In genomic region chr2:208315081-208315788, GRCh38 we compare ENCODE assay signal across 9 cellular contexts. TPM values are rescaled to one million over a fixed set of nuclear protein-coding genes. Genes with fewer than 3 reads are reported as not detected.
A peak's percentile ranks its signal among the peaks of the same experiment; 100 is the strongest.
DNase-seq lines count a peak whose midpoint lies in the region; ATAC-seq and TF ChIP-seq lines count a peak whose summit lies in the region.
"Had no signal": no experiment of that assay in that cellular context is flagged by ENCODE, and none has a peak within 500 bp of the region (broad histone marks: within the 10 kb centered on the region; RNA-seq: fewer than 3 reads in every experiment).

No MANE protein-coding gene starts in this region.

- H3K79me2 ChIP-seq in PC-9 (ENCODE audit: low read depth): no peaks in the 10 kb centered on the region

- intact Hi-C loops in activated CD4-positive, alpha-beta memory T cell treated with anti-CD3 and anti-CD28 coated beads for 36 hours (cut with micrococcal nuclease): no loop called here
- intact Hi-C loops in activated T-helper 2 cell treated with anti-CD3 and anti-CD28 coated beads, Interferon-gamma antibody, Interleukin-2, Interleukin-4, amounts not matched to agents 10 μg/mL and 5 μg/mL and 100 μg/mL, durations not matched to agents 14 hours and 24 hours and 36 hours (cut with micrococcal nuclease): no loop called here
- intact Hi-C loops in PC-9 (cut with micrococcal nuclease; ENCODE audit: unreplicated experiment): no loop called here

- H3K4me3 Mint-ChIP-seq in activated CD4-positive, alpha-beta memory T cell treated with anti-CD3 and anti-CD28 coated beads for 36 hours: no peak overlapping the region
- no peak overlapping the region for H3K4me3 Mint-ChIP-seq in activated CD4-positive, alpha-beta memory T cell treated with anti-CD3 and anti-CD28 coated beads, Interleukin-2, amount 10 ng/mL, durations not matched to agents 7 days and 5 days
- H3K4me3 Mint-ChIP-seq in activated T-helper 2 cell treated with anti-CD3 and anti-CD28 coated beads, Interferon-gamma antibody, Interleukin-2, Interleukin-4, amounts not matched to agents 10 μg/mL and 5 μg/mL and 100 μg/mL, durations not matched to agents 14 hours and 24 hours and 36 hours (ENCODE audit: low read depth): peak overlapping the region; percentile 31
- H3K4me3 Mint-ChIP-seq in stimulated activated naive CD8-positive, alpha-beta T cell treated with anti-CD3 and anti-CD28 coated beads, Interleukin-15, Interleukin-2, amounts not matched to agents 100 ng/mL and 50 ng/mL, for 24 hours: peak overlapping the region; percentile 32

- no peaks in the 10 kb centered on the region for H3K9me2 ChIP-seq in PC-9 (ENCODE audit: insufficient read depth)

- H3F3A ChIP-seq in PC-9 (ENCODE audit: insufficient read depth, low read depth): no peaks in the 10 kb centered on the region

- H3K27me3 Mint-ChIP-seq in activated CD4-positive, alpha-beta memory T cell treated with anti-CD3 and anti-CD28 coated beads for 36 hours: no peaks in the 10 kb centered on the region
- no peaks in the 10 kb centered on the region for H3K27me3 Mint-ChIP-seq in activated CD4-positive, alpha-beta memory T cell treated with anti-CD3 and anti-CD28 coated beads, Interleukin-2, amount 10 ng/mL, durations not matched to agents 7 days and 5 days
- no peaks in the 10 kb centered on the region for H3K27me3 Mint-ChIP-seq in activated T-helper 2 cell treated with anti-CD3 and anti-CD28 coated beads, Interferon-gamma antibody, Interleukin-2, Interleukin-4, amounts not matched to agents 10 μg/mL and 5 μg/mL and 100 μg/mL, durations not matched to agents 14 hours and 24 hours and 36 hours (ENCODE audit: low read depth)
- H3K27me3 Mint-ChIP-seq in stimulated activated naive CD8-positive, alpha-beta T cell treated with anti-CD3 and anti-CD28 coated beads, Interleukin-15, Interleukin-2, amounts not matched to agents 100 ng/mL and 50 ng/mL, for 24 hours: no peaks in the 10 kb centered on the region

- ATAC-seq in HG02943 (IDR thresholded peaks at IDR 0.05; ENCODE audit: low read depth, unreplicated experiment): peak; percentile 57

- peaks cover 26% of the 10 kb centered on the region for H3K4me1 Mint-ChIP-seq in activated CD4-positive, alpha-beta memory T cell treated with anti-CD3 and anti-CD28 coated beads for 36 hours (ENCODE audit: low read depth)
- H3K4me1 Mint-ChIP-seq in activated CD4-positive, alpha-beta memory T cell treated with anti-CD3 and anti-CD28 coated beads, Interleukin-2, amount 10 ng/mL, durations not matched to agents 7 days and 5 days: peaks cover 20% of the 10 kb centered on the region
- peaks cover 36% of the 10 kb centered on the region for H3K4me1 Mint-ChIP-seq in activated T-helper 2 cell treated with anti-CD3 and anti-CD28 coated beads, Interferon-gamma antibody, Interleukin-2, Interleukin-4, amounts not matched to agents 10 μg/mL and 5 μg/mL and 100 μg/mL, durations not matched to agents 14 hours and 24 hours and 36 hours (ENCODE audit: low read depth)
- H3K4me1 Mint-ChIP-seq in stimulated activated naive CD8-positive, alpha-beta T cell treated with anti-CD3 and anti-CD28 coated beads, Interleukin-15, Interleukin-2, amounts not matched to agents 100 ng/mL and 50 ng/mL, for 24 hours (ENCODE audit: low read depth): peaks cover 45% of the 10 kb centered on the region

- TF ChIP-seq CTCF in PC-9 (conservative IDR thresholded peaks at IDR 0.05): no peak

- no peaks in the 10 kb centered on the region for H4K20me1 ChIP-seq in PC-9 (ENCODE audit: insufficient read depth)

- 0 out of 2 replicates have a peak, but pooled peaks cover 4% of the 10 kb centered on the region for H3K36me3 ChIP-seq in PC-9 (ENCODE audit: low read depth)

- H2AFZ ChIP-seq in PC-9: no peak overlapping the region

- POLR2A ChIA-PET in activated CD4-positive, alpha-beta memory T cell treated with anti-CD3 and anti-CD28 coated beads for 36 hours (lab: Charles Lee): interaction anchor here (0.9 kb wide), 1 partner anchor 14 kb away, joined by 4 read pairs; no protein-coding TSS in a partner anchor
- POLR2A ChIA-PET in activated CD4-positive, alpha-beta memory T cell treated with anti-CD3 and anti-CD28 coated beads, Interleukin-2, amount 10 ng/mL, durations not matched to agents 7 days and 5 days (lab: Charles Lee): no interaction called here
- POLR2A ChIA-PET in PC-9 (lab: Charles Lee; ENCODE audit: unreplicated experiment): no interaction called here

- CTCF ChIA-PET in activated CD4-positive, alpha-beta memory T cell treated with anti-CD3 and anti-CD28 coated beads for 36 hours (lab: Charles Lee): interaction anchor here (0.7 kb wide), 1 partner anchor 72 kb away, joined by 3 read pairs; no protein-coding TSS in a partner anchor
- CTCF ChIA-PET in activated CD4-positive, alpha-beta memory T cell treated with anti-CD3 and anti-CD28 coated beads, Interleukin-2, amount 10 ng/mL, durations not matched to agents 7 days and 5 days (lab: Charles Lee): no interaction called here
- CTCF ChIA-PET in PC-9 (lab: Charles Lee): no interaction called here

- no TSS peak for BruUV-seq in PC-9 (replicated peaks; lab: Mats Ljungman, UMichigan)

- no peaks in the 10 kb centered on the region for H3K4me1 ChIP-seq in PC-9 (replicated peaks; ENCODE audit: insufficient read depth)

- no peaks in the 10 kb centered on the region for H3K9me3 Mint-ChIP-seq in activated CD4-positive, alpha-beta memory T cell treated with anti-CD3 and anti-CD28 coated beads for 36 hours
- H3K9me3 Mint-ChIP-seq in activated CD4-positive, alpha-beta memory T cell treated with anti-CD3 and anti-CD28 coated beads, Interleukin-2, amount 10 ng/mL, durations not matched to agents 7 days and 5 days: no peaks in the 10 kb centered on the region
- H3K9me3 Mint-ChIP-seq in activated T-helper 2 cell treated with anti-CD3 and anti-CD28 coated beads, Interferon-gamma antibody, Interleukin-2, Interleukin-4, amounts not matched to agents 10 μg/mL and 5 μg/mL and 100 μg/mL, durations not matched to agents 14 hours and 24 hours and 36 hours: no peaks in the 10 kb centered on the region
- H3K9me3 Mint-ChIP-seq in stimulated activated naive CD8-positive, alpha-beta T cell treated with anti-CD3 and anti-CD28 coated beads, Interleukin-15, Interleukin-2, amounts not matched to agents 100 ng/mL and 50 ng/mL, for 24 hours: no peaks in the 10 kb centered on the region

- no peak overlapping the region for H3K4me2 ChIP-seq in PC-9

- DNase-seq in activated CD4-positive, alpha-beta memory T cell treated with anti-CD3 and anti-CD28 coated beads for 36 hours: no peak
- no peak for DNase-seq in activated CD4-positive, alpha-beta memory T cell treated with anti-CD3 and anti-CD28 coated beads, Interleukin-2, amount 10 ng/mL, durations not matched to agents 7 days and 5 days
- DNase-seq in activated T-helper 2 cell treated with anti-CD3 and anti-CD28 coated beads, Interferon-gamma antibody, Interleukin-2, Interleukin-4, amounts not matched to agents 10 μg/mL and 5 μg/mL and 100 μg/mL, durations not matched to agents 14 hours and 24 hours and 36 hours (ENCODE audit: low spot score): no peak
- DNase-seq in PC-9: no peak
- DNase-seq in NCI-H524 treated with DMSO at 0.1 percent for 48 hours (lab: John Stamatoyannopoulos, UW): no peak
- no peak for DNase-seq in NCI-H1930 (lab: John Stamatoyannopoulos, UW)

- no peak overlapping the region for H3K27ac ChIP-seq in PC-9
- H3K27ac ChIP-seq: cardiac muscle cell had no signal

- peak overlapping the region; percentile 60 for H3K27ac Mint-ChIP-seq in activated CD4-positive, alpha-beta memory T cell treated with anti-CD3 and anti-CD28 coated beads for 36 hours
- no peak overlapping the region for H3K27ac Mint-ChIP-seq in activated CD4-positive, alpha-beta memory T cell treated with anti-CD3 and anti-CD28 coated beads, Interleukin-2, amount 10 ng/mL, durations not matched to agents 7 days and 5 days
- peak overlapping the region; percentile 81 for H3K27ac Mint-ChIP-seq in activated T-helper 2 cell treated with anti-CD3 and anti-CD28 coated beads, Interferon-gamma antibody, Interleukin-2, Interleukin-4, amounts not matched to agents 10 μg/mL and 5 μg/mL and 100 μg/mL, durations not matched to agents 14 hours and 24 hours and 36 hours
- peak overlapping the region; percentile 86 for H3K27ac Mint-ChIP-seq in stimulated activated naive CD8-positive, alpha-beta T cell treated with anti-CD3 and anti-CD28 coated beads, Interleukin-15, Interleukin-2, amounts not matched to agents 100 ng/mL and 50 ng/mL, for 24 hours

- H3K36me3 Mint-ChIP-seq in activated CD4-positive, alpha-beta memory T cell treated with anti-CD3 and anti-CD28 coated beads for 36 hours: peaks cover 38% of the 10 kb centered on the region
- peaks cover 54% of the 10 kb centered on the region for H3K36me3 Mint-ChIP-seq in activated CD4-positive, alpha-beta memory T cell treated with anti-CD3 and anti-CD28 coated beads, Interleukin-2, amount 10 ng/mL, durations not matched to agents 7 days and 5 days (ENCODE audit: low read depth)
- peaks cover 67% of the 10 kb centered on the region for H3K36me3 Mint-ChIP-seq in activated T-helper 2 cell treated with anti-CD3 and anti-CD28 coated beads, Interferon-gamma antibody, Interleukin-2, Interleukin-4, amounts not matched to agents 10 μg/mL and 5 μg/mL and 100 μg/mL, durations not matched to agents 14 hours and 24 hours and 36 hours (ENCODE audit: low read depth)
- peaks cover 38% of the 10 kb centered on the region for H3K36me3 Mint-ChIP-seq in stimulated activated naive CD8-positive, alpha-beta T cell treated with anti-CD3 and anti-CD28 coated beads, Interleukin-15, Interleukin-2, amounts not matched to agents 100 ng/mL and 50 ng/mL, for 24 hours (ENCODE audit: low read depth)

- H3K9me3 ChIP-seq in PC-9 (ENCODE audit: insufficient read depth, low read depth): no peaks in the 10 kb centered on the region

- no peak overlapping the region for H3K4me3 ChIP-seq in PC-9
- H3K4me3 ChIP-seq: cardiac muscle cell had no signal

- H3K27me3 ChIP-seq in PC-9 (ENCODE audit: insufficient read depth, low read depth): no peaks in the 10 kb centered on the region
- H3K27me3 ChIP-seq: cardiac muscle cell had no signal

RNA-seq across cellular contexts. Expression of gene PIKFYVE, which starts 49.2 kb away (rescaled TPM):
- total RNA-seq in activated CD4-positive, alpha-beta memory T cell treated with anti-CD3 and anti-CD28 coated beads for 36 hours: 10 to 100 TPM; 22.4 to 23.7 TPM
- total RNA-seq in activated CD4-positive, alpha-beta memory T cell treated with anti-CD3 and anti-CD28 coated beads, Interleukin-2, amount 10 ng/mL, durations not matched to agents 7 days and 5 days: 10 to 100 TPM; 36.6 to 37.2 TPM
- 30.3 and 34.1 TPM in 2 replicates for total RNA-seq in activated T-helper 2 cell treated with anti-CD3 and anti-CD28 coated beads, Interferon-gamma antibody, Interleukin-2, Interleukin-4, amounts not matched to agents 10 μg/mL and 5 μg/mL and 100 μg/mL, durations not matched to agents 14 hours and 24 hours and 36 hours
- total RNA-seq in PC-9 (2021): 11.7 and 14.6 TPM in 2 replicates

Comparison
In these comparisons a context has a peak if more than half of its experiments do, and no peak if none do; other contexts are left out.
1. H3K4me3 Mint-ChIP-seq: peak in activated T-helper 2 cell treated with anti-CD3 and anti-CD28 coated beads, Interferon-gamma antibody, Interleukin-2, Interleukin-4, amounts not matched to agents 10 μg/mL and 5 μg/mL and 100 μg/mL, durations not matched to agents 14 hours and 24 hours and 36 hours (single experiment) and stimulated activated naive CD8-positive, alpha-beta T cell treated with anti-CD3 and anti-CD28 coated beads, Interleukin-15, Interleukin-2, amounts not matched to agents 100 ng/mL and 50 ng/mL, for 24 hours (single experiment); none in activated CD4-positive, alpha-beta memory T cell treated with anti-CD3 and anti-CD28 coated beads for 36 hours (single experiment) and activated CD4-positive, alpha-beta memory T cell treated with anti-CD3 and anti-CD28 coated beads, Interleukin-2, amount 10 ng/mL, durations not matched to agents 7 days and 5 days (single experiment).